Comparison of ENCODE assay signal across 2 cellular contexts in the genomic region with DNA sequence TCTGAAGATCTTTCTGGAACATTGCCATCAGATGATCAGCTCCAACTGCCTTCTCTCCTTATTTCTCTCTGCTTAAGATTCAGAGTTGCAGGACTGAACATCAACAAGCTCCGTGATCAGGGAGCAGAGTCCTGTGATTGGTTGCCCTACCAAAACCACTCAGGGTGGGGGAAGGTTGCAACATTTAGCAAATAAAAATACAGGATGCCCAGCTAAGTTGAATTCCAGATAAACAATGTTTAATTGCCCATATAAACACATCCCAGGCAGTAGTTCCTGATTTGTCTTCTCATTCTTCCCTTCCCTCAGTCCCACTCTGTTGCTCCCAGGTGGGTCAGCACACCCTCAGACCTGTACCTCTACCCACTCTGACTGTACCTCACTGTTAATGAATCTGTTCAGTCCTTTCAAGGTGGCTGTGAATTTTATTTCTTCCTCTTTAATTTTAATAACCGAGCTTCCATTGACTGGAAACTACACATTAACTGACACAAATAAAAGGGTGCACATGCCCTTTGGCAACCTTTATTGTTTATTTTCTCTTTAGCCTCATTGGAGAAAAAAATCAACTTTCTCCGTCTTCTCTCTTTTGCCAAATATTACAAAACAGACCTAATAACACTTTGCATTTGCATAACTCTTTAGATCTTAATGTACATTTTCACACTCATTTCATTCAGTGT.
TF ChIP-seq lines count a peak whose summit lies in the region.

No MANE protein-coding gene starts in this region.

TF ChIP-seq in liver, 16 proteins besides CTCF, POLR2A, EP300 and RAD21 (continued from another document):
- TF ChIP-seq ZBTB33 (IDR thresholded peaks at IDR 0.05) (peak; percentile 20), GABPA (IDR thresholded peaks at IDR 0.05 in 1 of 2, conservative IDR thresholded peaks at IDR 0.05 in 1 of 2) (peak in 1 of 2 donors; percentile 24), RXRA (IDR thresholded peaks at IDR 0.05) (peak in 1 of 2 donors; percentile 64), TAF1 (conservative IDR thresholded peaks at IDR 0.05) (peak; percentile 74), FOXA2 (IDR thresholded peaks at IDR 0.05) (peak; percentile 36), SP1 (IDR thresholded peaks at IDR 0.05) (no peak), REST (IDR thresholded peaks at IDR 0.05) (peak; percentile 67)
TF ChIP-seq in liver: peak in this region for 8.

TF ChIP-seq in HepG2, 621 proteins besides CTCF, POLR2A, EP300 and RAD21 (continued from another document):
- TF ChIP-seq, protein P1, sequence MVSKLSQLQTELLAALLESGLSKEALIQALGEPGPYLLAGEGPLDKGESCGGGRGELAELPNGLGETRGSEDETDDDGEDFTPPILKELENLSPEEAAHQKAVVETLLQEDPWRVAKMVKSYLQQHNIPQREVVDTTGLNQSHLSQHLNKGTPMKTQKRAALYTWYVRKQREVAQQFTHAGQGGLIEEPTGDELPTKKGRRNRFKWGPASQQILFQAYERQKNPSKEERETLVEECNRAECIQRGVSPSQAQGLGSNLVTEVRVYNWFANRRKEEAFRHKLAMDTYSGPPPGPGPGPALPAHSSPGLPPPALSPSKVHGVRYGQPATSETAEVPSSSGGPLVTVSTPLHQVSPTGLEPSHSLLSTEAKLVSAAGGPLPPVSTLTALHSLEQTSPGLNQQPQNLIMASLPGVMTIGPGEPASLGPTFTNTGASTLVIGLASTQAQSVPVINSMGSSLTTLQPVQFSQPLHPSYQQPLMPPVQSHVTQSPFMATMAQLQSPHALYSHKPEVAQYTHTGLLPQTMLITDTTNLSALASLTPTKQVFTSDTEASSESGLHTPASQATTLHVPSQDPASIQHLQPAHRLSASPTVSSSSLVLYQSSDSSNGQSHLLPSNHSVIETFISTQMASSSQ (IDR thresholded peaks at IDR 0.05; ENCODE audit: low read depth): no peak
- TF ChIP-seq, protein P1 (CRISPR knock-in tag; IDR thresholded peaks at IDR 0.05; ENCODE audit: borderline replicate concordance): no peak
- TF ChIP-seq POLR2AphosphoS2 (IDR thresholded peaks at IDR 0.05; ENCODE audit: low read depth, low read length) (no peak), ZNF230 (CRISPR knock-in tag; IDR thresholded peaks at IDR 0.05) (no peak), SRSF4 (IDR thresholded peaks at IDR 0.05; ENCODE audit: low read depth, low read length, poor library complexity, severe bottlenecking) (no peak), ARHGAP35 (CRISPR knock-in tag; IDR thresholded peaks at IDR 0.05; ENCODE audit: borderline replicate concordance) (no peak), ZNF3 (CRISPR knock-in tag; IDR thresholded peaks at IDR 0.05) (no peak), ZSCAN5A (CRISPR knock-in tag; IDR thresholded peaks at IDR 0.05; ENCODE audit: borderline replicate concordance) (no peak), ZNF609 (CRISPR knock-in tag; IDR thresholded peaks at IDR 0.05; ENCODE audit: borderline replicate concordance) (no peak), PLRG1 (conservative IDR thresholded peaks at IDR 0.05) (no peak), TBP (CRISPR knock-in tag; IDR thresholded peaks at IDR 0.05) (no peak)
- TF ChIP-seq, protein P2, sequence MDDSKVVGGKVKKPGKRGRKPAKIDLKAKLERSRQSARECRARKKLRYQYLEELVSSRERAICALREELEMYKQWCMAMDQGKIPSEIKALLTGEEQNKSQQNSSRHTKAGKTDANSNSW (CRISPR knock-in tag; IDR thresholded peaks at IDR 0.05; ENCODE audit: borderline replicate concordance): no peak
